ENCODE assay signal across 1 cellular context in the genomic region with DNA sequence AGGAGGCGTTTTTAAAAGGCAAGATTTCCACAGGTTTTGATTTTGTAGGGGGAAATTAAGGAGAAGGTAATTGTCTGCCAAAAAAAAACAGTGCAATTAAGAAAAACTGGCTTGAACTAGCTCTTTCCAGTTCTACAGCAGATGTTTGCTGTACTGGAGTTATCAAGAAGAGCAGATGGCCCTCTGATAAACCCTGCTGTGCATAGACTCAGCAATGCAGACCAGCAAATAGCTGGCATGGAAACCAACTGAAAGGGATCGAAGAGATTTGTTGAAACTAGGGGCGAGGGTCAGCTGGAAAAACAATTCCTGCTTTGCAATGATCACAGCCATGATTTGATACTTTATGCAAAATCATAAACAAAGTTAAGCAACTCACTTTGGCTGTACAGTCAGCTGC.
TF ChIP-seq lines count a peak whose summit lies in the region.

No MANE protein-coding gene starts in this region.

TF ChIP-seq in HepG2, 621 proteins besides CTCF, POLR2A, EP300 and RAD21 (continued from another document):
- TF ChIP-seq MED8 (CRISPR knock-in tag; IDR thresholded peaks at IDR 0.05; ENCODE audit: insufficient replicate concordance), result no peak
- no peak for TF ChIP-seq FOSL2 (CRISPR knock-in tag; IDR thresholded peaks at IDR 0.05)
TF ChIP-seq in HepG2: peak in this region for 34.
